In the genomic region with DNA sequence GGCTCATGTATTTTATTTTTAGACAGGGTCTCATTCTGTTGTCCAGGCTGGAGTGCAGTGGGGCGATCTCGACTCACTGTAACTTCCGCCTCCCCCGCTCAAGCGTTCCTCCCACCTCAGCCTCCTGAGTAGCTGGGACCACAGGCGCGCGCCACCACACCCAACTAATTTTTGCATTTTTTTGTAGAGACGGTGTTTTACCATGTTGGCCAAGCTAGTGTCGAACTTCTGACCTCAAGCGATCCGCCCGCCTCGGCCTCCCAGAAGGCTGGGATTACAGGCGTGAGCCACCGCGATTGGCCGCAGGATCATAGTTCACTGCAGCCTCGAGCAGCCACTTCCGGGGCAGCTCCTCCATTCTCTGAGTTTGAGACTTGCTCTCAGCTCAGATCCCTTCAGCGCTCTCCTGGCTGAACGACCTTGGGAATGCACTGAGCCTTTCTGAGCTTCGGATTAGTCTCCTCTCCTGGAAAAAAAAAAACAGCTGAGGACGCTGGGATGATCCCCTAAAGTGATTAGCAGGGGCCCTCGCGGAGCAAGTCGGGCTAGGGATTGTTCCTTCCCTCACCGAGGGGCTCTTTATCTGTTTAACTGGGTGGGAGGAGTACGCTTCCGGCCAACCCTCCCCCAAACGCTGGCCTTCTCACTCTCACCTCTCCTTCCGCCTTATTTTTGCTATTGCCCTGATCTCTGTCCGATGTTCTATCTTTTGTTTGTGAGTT, we compare ENCODE assay signal across 1 cellular context.
TF ChIP-seq lines count a peak whose summit lies in the region.

No MANE protein-coding gene starts in this region.

TF ChIP-seq in HepG2, 621 proteins besides CTCF, POLR2A, EP300 and RAD21 (continued from another document and continues in another):
- TF ChIP-seq, protein P1, sequence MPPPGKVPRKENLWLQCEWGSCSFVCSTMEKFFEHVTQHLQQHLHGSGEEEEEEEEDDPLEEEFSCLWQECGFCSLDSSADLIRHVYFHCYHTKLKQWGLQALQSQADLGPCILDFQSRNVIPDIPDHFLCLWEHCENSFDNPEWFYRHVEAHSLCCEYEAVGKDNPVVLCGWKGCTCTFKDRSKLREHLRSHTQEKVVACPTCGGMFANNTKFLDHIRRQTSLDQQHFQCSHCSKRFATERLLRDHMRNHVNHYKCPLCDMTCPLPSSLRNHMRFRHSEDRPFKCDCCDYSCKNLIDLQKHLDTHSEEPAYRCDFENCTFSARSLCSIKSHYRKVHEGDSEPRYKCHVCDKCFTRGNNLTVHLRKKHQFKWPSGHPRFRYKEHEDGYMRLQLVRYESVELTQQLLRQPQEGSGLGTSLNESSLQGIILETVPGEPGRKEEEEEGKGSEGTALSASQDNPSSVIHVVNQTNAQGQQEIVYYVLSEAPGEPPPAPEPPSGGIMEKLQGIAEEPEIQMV (CRISPR knock-in tag; IDR thresholded peaks at IDR 0.05; ENCODE audit: low read depth), result no peak
- TF ChIP-seq, protein P2, sequence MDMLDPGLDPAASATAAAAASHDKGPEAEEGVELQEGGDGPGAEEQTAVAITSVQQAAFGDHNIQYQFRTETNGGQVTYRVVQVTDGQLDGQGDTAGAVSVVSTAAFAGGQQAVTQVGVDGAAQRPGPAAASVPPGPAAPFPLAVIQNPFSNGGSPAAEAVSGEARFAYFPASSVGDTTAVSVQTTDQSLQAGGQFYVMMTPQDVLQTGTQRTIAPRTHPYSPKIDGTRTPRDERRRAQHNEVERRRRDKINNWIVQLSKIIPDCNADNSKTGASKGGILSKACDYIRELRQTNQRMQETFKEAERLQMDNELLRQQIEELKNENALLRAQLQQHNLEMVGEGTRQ (IDR thresholded peaks at IDR 0.05; ENCODE audit: low read depth, low read length), result no peak
- TF ChIP-seq, protein P2 (CRISPR knock-in tag; IDR thresholded peaks at IDR 0.05; ENCODE audit: borderline replicate concordance), result no peak
- 0 out of 4 replicates have a peak, but pooled peaks of 1 of the 2 experiments have one; percentile 25 for TF ChIP-seq KLF16 (CRISPR knock-in tag; IDR thresholded peaks at IDR 0.05)
- TF ChIP-seq ZNF44 (CRISPR knock-in tag; IDR thresholded peaks at IDR 0.05), result no peak
- TF ChIP-seq, protein P3, sequence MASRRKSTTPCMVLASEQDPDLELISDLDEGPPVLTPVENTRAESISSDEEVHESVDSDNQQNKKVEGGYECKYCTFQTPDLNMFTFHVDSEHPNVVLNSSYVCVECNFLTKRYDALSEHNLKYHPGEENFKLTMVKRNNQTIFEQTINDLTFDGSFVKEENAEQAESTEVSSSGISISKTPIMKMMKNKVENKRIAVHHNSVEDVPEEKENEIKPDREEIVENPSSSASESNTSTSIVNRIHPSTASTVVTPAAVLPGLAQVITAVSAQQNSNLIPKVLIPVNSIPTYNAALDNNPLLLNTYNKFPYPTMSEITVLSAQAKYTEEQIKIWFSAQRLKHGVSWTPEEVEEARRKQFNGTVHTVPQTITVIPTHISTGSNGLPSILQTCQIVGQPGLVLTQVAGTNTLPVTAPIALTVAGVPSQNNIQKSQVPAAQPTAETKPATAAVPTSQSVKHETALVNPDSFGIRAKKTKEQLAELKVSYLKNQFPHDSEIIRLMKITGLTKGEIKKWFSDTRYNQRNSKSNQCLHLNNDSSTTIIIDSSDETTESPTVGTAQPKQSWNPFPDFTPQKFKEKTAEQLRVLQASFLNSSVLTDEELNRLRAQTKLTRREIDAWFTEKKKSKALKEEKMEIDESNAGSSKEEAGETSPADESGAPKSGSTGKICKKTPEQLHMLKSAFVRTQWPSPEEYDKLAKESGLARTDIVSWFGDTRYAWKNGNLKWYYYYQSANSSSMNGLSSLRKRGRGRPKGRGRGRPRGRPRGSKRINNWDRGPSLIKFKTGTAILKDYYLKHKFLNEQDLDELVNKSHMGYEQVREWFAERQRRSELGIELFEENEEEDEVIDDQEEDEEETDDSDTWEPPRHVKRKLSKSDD (CRISPR knock-in tag; IDR thresholded peaks at IDR 0.05; ENCODE audit: low read depth), result no peak; the same call in 1 of the 2 replicates
- TF ChIP-seq KLF6 (CRISPR knock-in tag; IDR thresholded peaks at IDR 0.05), result peak; percentile 43; the same call in 1 of the 2 replicates
- TF ChIP-seq, protein P4, sequence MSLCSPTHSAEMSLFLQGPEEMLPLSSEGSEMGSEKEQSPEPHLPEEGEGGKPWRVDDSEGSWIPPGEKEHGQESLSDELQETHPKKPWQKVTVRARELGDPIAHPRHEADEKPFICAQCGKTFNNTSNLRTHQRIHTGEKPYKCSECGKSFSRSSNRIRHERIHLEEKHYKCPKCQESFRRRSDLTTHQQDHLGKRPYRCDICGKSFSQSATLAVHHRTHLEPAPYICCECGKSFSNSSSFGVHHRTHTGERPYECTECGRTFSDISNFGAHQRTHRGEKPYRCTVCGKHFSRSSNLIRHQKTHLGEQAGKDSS (CRISPR knock-in tag; IDR thresholded peaks at IDR 0.05; ENCODE audit: borderline replicate concordance, low read depth), result no peak
- TF ChIP-seq, protein P5, sequence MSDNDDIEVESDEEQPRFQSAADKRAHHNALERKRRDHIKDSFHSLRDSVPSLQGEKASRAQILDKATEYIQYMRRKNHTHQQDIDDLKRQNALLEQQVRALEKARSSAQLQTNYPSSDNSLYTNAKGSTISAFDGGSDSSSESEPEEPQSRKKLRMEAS (IDR thresholded peaks at IDR 0.05), result peak; percentile 65
- TF ChIP-seq, protein P6, sequence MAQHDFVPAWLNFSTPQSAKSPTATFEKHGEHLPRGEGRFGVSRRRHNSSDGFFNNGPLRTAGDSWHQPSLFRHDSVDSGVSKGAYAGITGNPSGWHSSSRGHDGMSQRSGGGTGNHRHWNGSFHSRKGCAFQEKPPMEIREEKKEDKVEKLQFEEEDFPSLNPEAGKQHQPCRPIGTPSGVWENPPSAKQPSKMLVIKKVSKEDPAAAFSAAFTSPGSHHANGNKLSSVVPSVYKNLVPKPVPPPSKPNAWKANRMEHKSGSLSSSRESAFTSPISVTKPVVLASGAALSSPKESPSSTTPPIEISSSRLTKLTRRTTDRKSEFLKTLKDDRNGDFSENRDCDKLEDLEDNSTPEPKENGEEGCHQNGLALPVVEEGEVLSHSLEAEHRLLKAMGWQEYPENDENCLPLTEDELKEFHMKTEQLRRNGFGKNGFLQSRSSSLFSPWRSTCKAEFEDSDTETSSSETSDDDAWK (CRISPR knock-in tag; IDR thresholded peaks at IDR 0.05), result no peak
- no peak for TF ChIP-seq ZKSCAN5 (CRISPR knock-in tag; IDR thresholded peaks at IDR 0.05)
- TF ChIP-seq MTF1 (CRISPR knock-in tag; IDR thresholded peaks at IDR 0.05), result no peak
- TF ChIP-seq ZSCAN29 (CRISPR knock-in tag; conservative IDR thresholded peaks at IDR 0.05), result 0 out of 2 replicates have a peak, but pooled peaks have one; percentile 46
- TF ChIP-seq, protein P7, sequence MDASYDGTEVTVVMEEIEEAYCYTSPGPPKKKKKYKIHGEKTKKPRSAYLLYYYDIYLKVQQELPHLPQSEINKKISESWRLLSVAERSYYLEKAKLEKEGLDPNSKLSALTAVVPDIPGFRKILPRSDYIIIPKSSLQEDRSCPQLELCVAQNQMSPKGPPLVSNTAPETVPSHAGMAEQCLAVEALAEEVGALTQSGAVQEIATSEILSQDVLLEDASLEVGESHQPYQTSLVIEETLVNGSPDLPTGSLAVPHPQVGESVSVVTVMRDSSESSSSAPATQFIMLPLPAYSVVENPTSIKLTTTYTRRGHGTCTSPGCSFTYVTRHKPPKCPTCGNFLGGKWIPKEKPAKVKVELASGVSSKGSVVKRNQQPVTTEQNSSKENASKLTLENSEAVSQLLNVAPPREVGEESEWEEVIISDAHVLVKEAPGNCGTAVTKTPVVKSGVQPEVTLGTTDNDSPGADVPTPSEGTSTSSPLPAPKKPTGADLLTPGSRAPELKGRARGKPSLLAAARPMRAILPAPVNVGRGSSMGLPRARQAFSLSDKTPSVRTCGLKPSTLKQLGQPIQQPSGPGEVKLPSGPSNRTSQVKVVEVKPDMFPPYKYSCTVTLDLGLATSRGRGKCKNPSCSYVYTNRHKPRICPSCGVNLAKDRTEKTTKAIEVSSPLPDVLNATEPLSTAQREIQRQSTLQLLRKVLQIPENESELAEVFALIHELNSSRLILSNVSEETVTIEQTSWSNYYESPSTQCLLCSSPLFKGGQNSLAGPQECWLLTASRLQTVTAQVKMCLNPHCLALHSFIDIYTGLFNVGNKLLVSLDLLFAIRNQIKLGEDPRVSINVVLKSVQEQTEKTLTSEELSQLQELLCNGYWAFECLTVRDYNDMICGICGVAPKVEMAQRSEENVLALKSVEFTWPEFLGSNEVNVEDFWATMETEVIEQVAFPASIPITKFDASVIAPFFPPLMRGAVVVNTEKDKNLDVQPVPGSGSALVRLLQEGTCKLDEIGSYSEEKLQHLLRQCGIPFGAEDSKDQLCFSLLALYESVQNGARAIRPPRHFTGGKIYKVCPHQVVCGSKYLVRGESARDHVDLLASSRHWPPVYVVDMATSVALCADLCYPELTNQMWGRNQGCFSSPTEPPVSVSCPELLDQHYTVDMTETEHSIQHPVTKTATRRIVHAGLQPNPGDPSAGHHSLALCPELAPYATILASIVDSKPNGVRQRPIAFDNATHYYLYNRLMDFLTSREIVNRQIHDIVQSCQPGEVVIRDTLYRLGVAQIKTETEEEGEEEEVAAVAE (CRISPR knock-in tag; IDR thresholded peaks at IDR 0.05; ENCODE audit: borderline replicate concordance), result 0 out of 2 replicates have a peak, but pooled peaks have one; percentile 36
- no peak for TF ChIP-seq ZFP90 (CRISPR knock-in tag; IDR thresholded peaks at IDR 0.05; ENCODE audit: borderline replicate concordance)
- TF ChIP-seq HOXA9 (CRISPR knock-in tag; IDR thresholded peaks at IDR 0.05; ENCODE audit: borderline replicate concordance), result no peak
- no peak for TF ChIP-seq ARNTL (CRISPR knock-in tag; IDR thresholded peaks at IDR 0.05)
- no peak for TF ChIP-seq ZFP36 (IDR thresholded peaks at IDR 0.05; ENCODE audit: borderline replicate concordance, low read depth, low read length, partially characterized antibody)
- peak; percentile 65 for TF ChIP-seq PITX1 (CRISPR knock-in tag; IDR thresholded peaks at IDR 0.05)
- no peak for TF ChIP-seq SMYD3 (CRISPR knock-in tag; IDR thresholded peaks at IDR 0.05)
- TF ChIP-seq KDM1A (CRISPR knock-in tag; IDR thresholded peaks at IDR 0.05), result peak; percentile 72; the same call in 1 of the 2 replicates
- TF ChIP-seq, protein P8, sequence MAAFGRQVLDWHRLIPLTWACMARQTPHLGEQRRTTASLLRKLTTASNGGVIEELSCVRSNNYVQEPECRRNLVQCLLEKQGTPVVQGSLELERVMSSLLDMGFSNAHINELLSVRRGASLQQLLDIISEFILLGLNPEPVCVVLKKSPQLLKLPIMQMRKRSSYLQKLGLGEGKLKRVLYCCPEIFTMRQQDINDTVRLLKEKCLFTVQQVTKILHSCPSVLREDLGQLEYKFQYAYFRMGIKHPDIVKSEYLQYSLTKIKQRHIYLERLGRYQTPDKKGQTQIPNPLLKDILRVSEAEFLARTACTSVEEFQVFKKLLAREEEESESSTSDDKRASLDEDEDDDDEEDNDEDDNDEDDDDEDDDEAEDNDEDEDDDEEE (CRISPR knock-in tag; IDR thresholded peaks at IDR 0.05), result 0 out of 2 replicates have a peak, but pooled peaks have one; percentile 21
- TF ChIP-seq ZNF510 (CRISPR knock-in tag; IDR thresholded peaks at IDR 0.05; ENCODE audit: low read depth), result no peak
- no peak for TF ChIP-seq ZSCAN12 (CRISPR knock-in tag; IDR thresholded peaks at IDR 0.05)
- TF ChIP-seq TOE1 (CRISPR knock-in tag; IDR thresholded peaks at IDR 0.05), result no peak
- no peak for TF ChIP-seq ZNF282 (IDR thresholded peaks at IDR 0.05; ENCODE audit: partially characterized antibody)
- no peak for TF ChIP-seq ZNF468 (CRISPR knock-in tag; IDR thresholded peaks at IDR 0.05)
- TF ChIP-seq, protein P9, sequence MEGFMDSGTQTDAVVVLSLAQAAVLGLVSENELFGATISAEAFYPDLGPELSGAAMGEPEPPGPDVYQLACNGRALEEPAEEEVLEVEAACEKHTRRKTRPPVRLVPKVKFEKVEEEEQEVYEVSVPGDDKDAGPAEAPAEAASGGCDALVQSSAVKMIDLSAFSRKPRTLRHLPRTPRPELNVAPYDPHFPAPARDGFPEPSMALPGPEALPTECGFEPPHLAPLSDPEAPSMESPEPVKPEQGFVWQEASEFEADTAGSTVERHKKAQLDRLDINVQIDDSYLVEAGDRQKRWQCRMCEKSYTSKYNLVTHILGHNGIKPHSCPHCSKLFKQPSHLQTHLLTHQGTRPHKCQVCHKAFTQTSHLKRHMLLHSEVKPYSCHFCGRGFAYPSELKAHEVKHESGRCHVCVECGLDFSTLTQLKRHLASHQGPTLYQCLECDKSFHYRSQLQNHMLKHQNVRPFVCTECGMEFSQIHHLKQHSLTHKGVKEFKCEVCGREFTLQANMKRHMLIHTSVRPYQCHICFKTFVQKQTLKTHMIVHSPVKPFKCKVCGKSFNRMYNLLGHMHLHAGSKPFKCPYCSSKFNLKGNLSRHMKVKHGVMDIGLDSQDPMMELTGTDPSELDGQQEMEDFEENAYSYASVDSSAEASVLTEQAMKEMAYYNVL (CRISPR knock-in tag; IDR thresholded peaks at IDR 0.05; ENCODE audit: borderline replicate concordance), result peak; percentile 47; the same call in 1 of the 2 replicates
- TF ChIP-seq ZNF670 (CRISPR knock-in tag; IDR thresholded peaks at IDR 0.05; ENCODE audit: borderline replicate concordance), result no peak
- TF ChIP-seq, protein P10, sequence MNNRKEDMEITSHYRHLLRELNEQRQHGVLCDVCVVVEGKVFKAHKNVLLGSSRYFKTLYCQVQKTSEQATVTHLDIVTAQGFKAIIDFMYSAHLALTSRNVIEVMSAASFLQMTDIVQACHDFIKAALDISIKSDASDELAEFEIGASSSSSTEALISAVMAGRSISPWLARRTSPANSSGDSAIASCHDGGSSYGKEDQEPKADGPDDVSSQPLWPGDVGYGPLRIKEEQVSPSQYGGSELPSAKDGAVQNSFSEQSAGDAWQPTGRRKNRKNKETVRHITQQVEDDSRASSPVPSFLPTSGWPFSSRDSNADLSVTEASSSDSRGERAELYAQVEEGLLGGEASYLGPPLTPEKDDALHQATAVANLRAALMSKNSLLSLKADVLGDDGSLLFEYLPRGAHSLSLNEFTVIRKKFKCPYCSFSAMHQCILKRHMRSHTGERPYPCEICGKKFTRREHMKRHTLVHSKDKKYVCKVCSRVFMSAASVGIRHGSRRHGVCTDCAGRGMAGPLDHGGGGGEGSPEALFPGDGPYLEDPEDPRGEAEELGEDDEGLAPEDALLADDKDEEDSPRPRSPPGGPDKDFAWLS (CRISPR knock-in tag; IDR thresholded peaks at IDR 0.05; ENCODE audit: borderline replicate concordance), result no peak
- TF ChIP-seq, protein P11, sequence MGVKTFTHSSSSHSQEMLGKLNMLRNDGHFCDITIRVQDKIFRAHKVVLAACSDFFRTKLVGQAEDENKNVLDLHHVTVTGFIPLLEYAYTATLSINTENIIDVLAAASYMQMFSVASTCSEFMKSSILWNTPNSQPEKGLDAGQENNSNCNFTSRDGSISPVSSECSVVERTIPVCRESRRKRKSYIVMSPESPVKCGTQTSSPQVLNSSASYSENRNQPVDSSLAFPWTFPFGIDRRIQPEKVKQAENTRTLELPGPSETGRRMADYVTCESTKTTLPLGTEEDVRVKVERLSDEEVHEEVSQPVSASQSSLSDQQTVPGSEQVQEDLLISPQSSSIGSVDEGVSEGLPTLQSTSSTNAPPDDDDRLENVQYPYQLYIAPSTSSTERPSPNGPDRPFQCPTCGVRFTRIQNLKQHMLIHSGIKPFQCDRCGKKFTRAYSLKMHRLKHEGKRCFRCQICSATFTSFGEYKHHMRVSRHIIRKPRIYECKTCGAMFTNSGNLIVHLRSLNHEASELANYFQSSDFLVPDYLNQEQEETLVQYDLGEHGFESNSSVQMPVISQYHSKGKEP (CRISPR knock-in tag; IDR thresholded peaks at IDR 0.05), result no peak
- no peak for TF ChIP-seq ZNF136 (CRISPR knock-in tag; IDR thresholded peaks at IDR 0.05; ENCODE audit: low read depth)
